ENCODE assay signal across 21 cellular contexts in the genomic region with DNA sequence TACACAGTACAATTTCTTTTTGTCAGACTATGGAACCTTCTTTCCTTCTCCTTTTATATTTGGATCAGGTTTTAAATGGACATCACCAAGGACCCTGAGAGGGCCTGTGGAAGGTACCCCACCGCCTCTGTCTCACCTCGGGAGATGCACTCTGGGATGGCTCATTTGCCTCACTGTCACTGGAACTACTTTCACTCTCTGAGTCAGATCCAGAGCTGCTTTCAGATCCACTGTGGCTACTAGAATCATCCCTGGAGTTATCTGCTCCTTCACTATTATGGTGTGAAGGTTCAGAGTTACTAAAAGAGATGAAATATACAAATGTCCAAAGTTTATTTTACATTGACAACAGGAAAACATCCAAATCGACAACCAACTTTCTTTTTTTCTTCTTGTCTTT. TPM values are rescaled to one million over a fixed set of nuclear protein-coding genes. Genes with fewer than 3 reads are reported as not detected.
"Had no signal": no experiment of that assay in that cellular context is flagged by ENCODE, and none has a peak within 500 bp of the region (broad histone marks: within the 10 kb centered on the region; RNA-seq: fewer than 3 reads in every experiment).

No MANE protein-coding gene starts in this region.

- DNase-seq: KBM-7, NCI-H1092, NCI-H1105 treated with DMSO at 0.1 percent for 48 hours, NCI-H1417 treated with DMSO at 0.1 percent for 48 hours, NCI-H146, NCI-H1694 treated with DMSO at 0.1 percent for 48 hours, NCI-H2029, NCI-H2081 treated with DMSO at 0.1 percent for 48 hours, NCI-H2171, NCI-H226, NCI-H446, NCI-H510A, NCI-H524 treated with DMSO at 0.1 percent for 48 hours, NCI-H69, NCI-H774, Right ventricle myocardium superior, RPMI8226, SIG-M5 had no signal

- H3K4me3 ChIP-seq: SJSA1, SK-N-MC had no signal

- H3K4me1 ChIP-seq: SJSA1 had no signal

- H3K27me3 ChIP-seq: SJSA1 had no signal

- H3K9me3 ChIP-seq: SJSA1 had no signal

RNA-seq across cellular contexts. Expression of a gene that starts 31.8 kb away (rescaled TPM):
- total RNA-seq: LHCN-M2 had no signal
